8 cellular contexts compared by ENCODE assay signal in the genomic region with DNA sequence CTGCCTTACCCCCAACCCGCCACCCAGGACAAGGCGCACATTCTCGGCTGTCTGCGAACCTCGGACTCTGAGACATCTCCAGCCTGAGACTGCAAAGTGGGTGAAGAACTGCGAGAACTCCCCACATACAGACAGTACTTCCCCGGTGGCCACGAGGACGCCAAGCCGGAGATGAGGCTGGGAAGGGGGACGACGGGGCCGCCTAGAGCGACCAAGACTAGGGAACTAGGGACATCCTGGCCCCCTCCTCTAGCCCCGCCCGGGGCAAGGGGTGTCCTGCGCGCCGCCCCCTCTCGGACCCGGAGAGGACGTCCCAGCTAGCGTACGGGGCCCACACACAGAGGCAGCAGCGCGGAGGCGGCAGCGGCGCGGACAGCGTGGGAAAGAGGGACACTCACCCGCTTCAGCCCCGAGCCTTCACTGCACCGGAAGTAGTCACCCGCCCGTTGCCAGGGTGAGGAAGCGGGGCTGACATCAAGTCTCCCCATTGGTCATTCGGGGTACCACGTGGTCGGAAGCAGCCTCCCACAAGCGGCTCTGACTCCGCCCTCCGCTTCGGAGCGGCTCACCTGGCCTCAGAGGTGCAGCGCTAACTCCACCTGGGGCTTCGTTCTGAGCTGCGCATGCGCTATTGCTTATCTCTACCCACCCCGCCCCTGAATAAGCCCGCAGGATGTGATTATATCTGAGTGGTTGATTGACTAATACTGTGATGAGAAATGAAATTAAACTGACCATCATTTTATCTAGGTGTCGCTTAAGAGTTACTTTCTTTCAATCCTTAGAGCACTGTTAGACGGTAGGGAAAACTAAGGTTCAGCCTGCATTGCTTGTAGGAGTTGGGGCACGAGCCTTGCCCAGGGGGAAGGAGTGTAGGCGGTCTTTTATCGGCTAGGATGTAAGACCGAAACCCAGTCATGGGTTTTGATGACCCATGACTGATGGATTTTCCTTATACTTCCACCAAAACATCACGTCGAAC.
DNase-seq lines count a peak whose midpoint lies in the region; ATAC-seq lines count a peak whose summit lies in the region.

A gene with protein sequence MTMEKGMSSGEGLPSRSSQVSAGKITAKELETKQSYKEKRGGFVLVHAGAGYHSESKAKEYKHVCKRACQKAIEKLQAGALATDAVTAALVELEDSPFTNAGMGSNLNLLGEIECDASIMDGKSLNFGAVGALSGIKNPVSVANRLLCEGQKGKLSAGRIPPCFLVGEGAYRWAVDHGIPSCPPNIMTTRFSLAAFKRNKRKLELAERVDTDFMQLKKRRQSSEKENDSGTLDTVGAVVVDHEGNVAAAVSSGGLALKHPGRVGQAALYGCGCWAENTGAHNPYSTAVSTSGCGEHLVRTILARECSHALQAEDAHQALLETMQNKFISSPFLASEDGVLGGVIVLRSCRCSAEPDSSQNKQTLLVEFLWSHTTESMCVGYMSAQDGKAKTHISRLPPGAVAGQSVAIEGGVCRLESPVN (minus strand): TSS at position 437 of the 982 bp plus-strand sequence. CDS start 8,854 bp downstream, outside the sequence.

- H3K36me3 Mint-ChIP-seq in central memory CD8-positive, alpha-beta T cell (ENCODE audit: insufficient read depth) = peaks cover 10% of the 10 kb centered on the region

- ATAC-seq in GM18909 (IDR thresholded peaks at IDR 0.05; ENCODE audit: poor library complexity, unreplicated experiment) (peak; percentile 100), HG03175 (IDR thresholded peaks at IDR 0.05; ENCODE audit: unreplicated experiment) (peak; percentile 100)
- ATAC-seq in central memory CD8-positive, alpha-beta T cell (replicated peaks; ENCODE audit: extremely low read depth, poor library complexity, severe bottlenecking) = peak; percentile 98

- peaks cover 28% of the 10 kb centered on the region for H3K27me3 Mint-ChIP-seq in central memory CD8-positive, alpha-beta T cell

- DNase-seq in AG08395 (ENCODE audit: low spot score) (peak; percentile 98), NCI-H226 (peak; percentile 66), iris pigment epithelial cell (ENCODE audit: low read depth) (peak; percentile 96)
- peak; percentile 87 to 95 (median 92) for DNase-seq in activated CD4-positive, CD25-positive, alpha-beta regulatory T cell (lab: John Stamatoyannopoulos, UW)
- DNase-seq in central memory CD8-positive, alpha-beta T cell (ENCODE audit: low spot score in 2 of 2) = peak; percentile 92 to 96
- DNase-seq in stimulated activated CD4-positive, alpha-beta T cell treated with anti-CD3 and anti-CD28 coated beads, Interleukin-12 subunit alpha, Interleukin-12 subunit beta, amount 100 ng/mL, for 4 hours = peak; percentile 93

- H3K4me3 Mint-ChIP-seq in central memory CD8-positive, alpha-beta T cell = peak within 1 kb of the TSS; percentile 90

- peaks cover 20% of the 10 kb centered on the region for H3K4me1 Mint-ChIP-seq in central memory CD8-positive, alpha-beta T cell

- H3K9me3 Mint-ChIP-seq in central memory CD8-positive, alpha-beta T cell = no peaks in the 10 kb centered on the region

- peak within 1 kb of the TSS; percentile 86 for H3K27ac Mint-ChIP-seq in central memory CD8-positive, alpha-beta T cell (ENCODE audit: low read depth)

Comparison
In these comparisons a context has a peak if more than half of its experiments do, and no peak if none do; other contexts are left out.
1. Peak in every context shown above with its lines: DNase-seq and ATAC-seq.